21 cellular contexts compared by ENCODE assay signal in genomic region chr2:150295544-150295943, GRCh38.
"Had no signal": no experiment of that assay in that cellular context is flagged by ENCODE, and none has a peak within 500 bp of the region (broad histone marks: within the 10 kb centered on the region; RNA-seq: fewer than 3 reads in every experiment).

No MANE protein-coding gene starts in this region.

- H3K27me3 ChIP-seq: SJCRH30 had no signal

- DNase-seq: NCI-H1092, NCI-H1105 treated with DMSO at 0.1 percent for 48 hours, NCI-H1417 treated with DMSO at 0.1 percent for 48 hours, NCI-H146, NCI-H1694 treated with DMSO at 0.1 percent for 48 hours, NCI-H1930, NCI-H2081, NCI-H2107, NCI-H226, NCI-H446, NCI-H510A, NCI-H524 treated with DMSO at 0.1 percent for 48 hours, NCI-H69, NCI-H774, SHP77 treated with DMSO at 0.1 percent for 48 hours, SJCRH30, T-cell had no signal

- H3K9me3 ChIP-seq: SJCRH30 had no signal

- H3K27ac ChIP-seq: HL-60, SJCRH30, SK-N-MC had no signal

- H3K4me1 ChIP-seq: SJCRH30 had no signal

- FAIRE-seq: HepG2, K562 had no signal

- H3K4me3 ChIP-seq: K562, SJCRH30, SK-N-MC had no signal

- H3K36me3 ChIP-seq: SJCRH30 had no signal
